21 cellular contexts compared by ENCODE assay signal in genomic region chr3:54874816-54875556, GRCh38. TPM values are rescaled to one million over a fixed set of nuclear protein-coding genes. Genes with fewer than 3 reads are reported as not detected.
"Had no signal": no experiment of that assay in that cellular context is flagged by ENCODE, and none has a peak within 500 bp of the region (broad histone marks: within the 10 kb centered on the region; RNA-seq: fewer than 3 reads in every experiment).

No MANE protein-coding gene starts in this region.

- H3K4me3 ChIP-seq: body of pancreas, left lung, psoas muscle, sigmoid colon, suprapubic skin had no signal

- H3K4me1 ChIP-seq: body of pancreas, left lung, psoas muscle had no signal

- DNase-seq: activated CD4-positive, alpha-beta T cell treated with anti-CD3 and anti-CD28 coated beads for 4 hours; activated CD8-positive, alpha-beta memory T cell treated with anti-CD3 and anti-CD28 coated beads for 24 hours; activated naive CD4-positive, alpha-beta T cell treated with anti-CD3 and anti-CD28 coated beads for 36 hours; amniotic stem cell; body of pancreas; dermis blood vessel endothelial cell; endodermal cell; erythroblast; foreskin melanocyte; head of caudate nucleus; left lung; nucleus accumbens; psoas muscle; sigmoid colon; stimulated activated CD4-positive, alpha-beta T cell treated with anti-CD3 and anti-CD28 coated beads, Interleukin-4, amount 100 ng/mL, for 1 hour; stimulated activated CD8-positive, alpha-beta memory T cell treated with anti-CD3 and anti-CD28 coated beads, Interleukin-4, amount 100 ng/mL, for 48 hours; stimulated activated naive CD8-positive, alpha-beta T cell treated with anti-CD3 and anti-CD28 coated beads, Interleukin-15, Interleukin-2, amounts not matched to agents 100 U/mL and 50 U/mL, for 24 hours; T-cell had no signal

- H3K36me3 Mint-ChIP-seq: memory B cell; natural killer cell treated with Interleukin-12 subunit alpha and Interleukin-12 subunit beta and Interleukin-15 and Interleukin-18, amount 100 ng/mL, for 72 hours; T-cell had no signal

- H3K9me3 Mint-ChIP-seq: endodermal cell, memory B cell had no signal

- H3K27me3 ChIP-seq: body of pancreas, left lung, sigmoid colon, suprapubic skin had no signal

- H3K36me3 ChIP-seq: left lung, sigmoid colon, suprapubic skin had no signal

- H3K9me3 ChIP-seq: body of pancreas, left lung, psoas muscle, sigmoid colon, suprapubic skin had no signal

- H3K27ac ChIP-seq: body of pancreas, left lung, psoas muscle, sigmoid colon, suprapubic skin had no signal

- H3K27me3 Mint-ChIP-seq: memory B cell; natural killer cell treated with Interleukin-12 subunit alpha and Interleukin-12 subunit beta and Interleukin-15 and Interleukin-18, amount 100 ng/mL, for 72 hours had no signal

- H3K4me3 Mint-ChIP-seq: activated naive CD4-positive, alpha-beta T cell treated with anti-CD3 and anti-CD28 coated beads for 36 hours; endodermal cell; memory B cell; natural killer cell treated with Interleukin-12 subunit alpha and Interleukin-12 subunit beta and Interleukin-15 and Interleukin-18, amount 100 ng/mL, for 72 hours; T-cell had no signal

- H3K4me1 Mint-ChIP-seq: memory B cell, T-cell had no signal

- H3K27ac Mint-ChIP-seq: activated naive CD4-positive, alpha-beta T cell treated with anti-CD3 and anti-CD28 coated beads for 36 hours; memory B cell; natural killer cell treated with Interleukin-12 subunit alpha and Interleukin-12 subunit beta and Interleukin-15 and Interleukin-18, amount 100 ng/mL, for 72 hours; T-cell had no signal

RNA-seq across cellular contexts. Expression of gene LRTM1, which starts 52.9 kb away (rescaled TPM):
- total RNA-seq: activated naive CD4-positive, alpha-beta T cell treated with anti-CD3 and anti-CD28 coated beads for 36 hours; body of pancreas; dermis blood vessel endothelial cell; endodermal cell; left lung; natural killer cell treated with Interleukin-12 subunit alpha and Interleukin-12 subunit beta and Interleukin-15 and Interleukin-18, amount 100 ng/mL, for 72 hours; sigmoid colon; suprapubic skin; T-cell had no signal
